17 cellular contexts compared by ENCODE assay signal in genomic region chr5:163385824-163386223, GRCh38. TPM values are rescaled to one million over a fixed set of nuclear protein-coding genes. Genes with fewer than 3 reads are reported as not detected.
DNase-seq lines count a peak whose midpoint lies in the region; ATAC-seq and TF ChIP-seq lines count a peak whose summit lies in the region.
"Had no signal": no experiment of that assay in that cellular context is flagged by ENCODE, and none has a peak within 500 bp of the region (broad histone marks: within the 10 kb centered on the region; RNA-seq: fewer than 3 reads in every experiment).

No MANE protein-coding gene starts in this region.

- peak; percentile 29 for DNase-seq in NCI-H82 (lab: John Stamatoyannopoulos, UW)
- no peak for DNase-seq in NCI-H82 treated with DMSO at 0.1 percent for 48 hours (lab: John Stamatoyannopoulos, UW; ENCODE audit: unreplicated experiment)
- no peak for DNase-seq in SK-N-MC (ENCODE audit: low read depth, low spot score)
- DNase-seq in dorsolateral prefrontal cortex, result no peak
- no peak for DNase-seq in smooth muscle cell (lab: John Stamatoyannopoulos, UW; ENCODE audit: unreplicated experiment)
- DNase-seq in middle frontal gyrus (ENCODE audit: extremely low spot score, low spot score), result no peak
- DNase-seq in GM10266 (ENCODE audit: extremely low spot score), result no peak
- DNase-seq: 8988T; Calu3; CD8-positive, alpha-beta T cell; DMS79 treated with DMSO at 0.1 percent for 48 hours; IMR-90 had no signal

- no peaks in the 10 kb centered on the region for H3K79me2 ChIP-seq in smooth muscle cell (ENCODE audit: low read depth)

- no peaks in the 10 kb centered on the region for H4K20me1 ChIP-seq in smooth muscle cell (ENCODE audit: low read depth)
- H4K20me1 ChIP-seq: BLaER1 treated with 17β-estradiol and CSF1 and Interleukin-3, amounts not matched to agents 10 nM and 100 nM had no signal

- intact Hi-C loops in dorsolateral prefrontal cortex (cut with DNase I), result no loop called here

- H3K27me3 ChIP-seq in dorsolateral prefrontal cortex (no peaks in the 10 kb centered on the region), smooth muscle cell (ENCODE audit: low read depth) (no peaks in the 10 kb centered on the region)
- H3K27me3 ChIP-seq: BLaER1 treated with 17β-estradiol and CSF1 and Interleukin-3, amounts not matched to agents 10 nM and 100 nM had no signal

- H3K4me2 ChIP-seq in smooth muscle cell, result no peak overlapping the region
- H3K4me2 ChIP-seq: BLaER1 treated with 17β-estradiol and CSF1 and Interleukin-3, amounts not matched to agents 10 nM and 100 nM had no signal

- TF ChIP-seq CTCF in dorsolateral prefrontal cortex (IDR thresholded peaks at IDR 0.05 in 54 of 56, conservative IDR thresholded peaks at IDR 0.05 in 2 of 56; ENCODE audit: low read depth in 1 of 56, partially characterized antibody in 56 of 56), result no peak
- TF ChIP-seq CTCF in smooth muscle cell (IDR thresholded peaks at IDR 0.05; ENCODE audit: borderline replicate concordance, insufficient read depth, poor library complexity, severe bottlenecking), result no peak
- no peak for TF ChIP-seq CTCF in GM10266 (IDR thresholded peaks at IDR 0.05; ENCODE audit: control insufficient read depth, insufficient read depth, low read depth, missing control alignments)

- peak overlapping the region; percentile 49 for H2AFZ ChIP-seq in smooth muscle cell (ENCODE audit: low read depth)
- H2AFZ ChIP-seq: GM23248 had no signal

- no peaks in the 10 kb centered on the region for H3K36me3 ChIP-seq in SK-N-MC (ENCODE audit: insufficient read depth, low read length)
- H3K36me3 ChIP-seq in smooth muscle cell (ENCODE audit: low read depth), result no peaks in the 10 kb centered on the region
- H3K36me3 ChIP-seq: BLaER1 treated with 17β-estradiol and CSF1 and Interleukin-3, amounts not matched to agents 10 nM and 100 nM; HAP-1 had no signal

- no peak overlapping the region for H3K4me3 ChIP-seq in SK-N-MC
- H3K4me3 ChIP-seq in dorsolateral prefrontal cortex, result no peak overlapping the region
- H3K4me3 ChIP-seq in smooth muscle cell, result no peak overlapping the region
- H3K4me3 ChIP-seq: BLaER1 treated with 17β-estradiol and CSF1 and Interleukin-3, amounts not matched to agents 10 nM and 100 nM; GM23248; HAP-1 had no signal

- 60% methylated on average over 1 of the region's 1 CpG for WGBS in smooth muscle cell (ENCODE audit: low lambda C conversion rate)

- H3F3A ChIP-seq in smooth muscle cell (ENCODE audit: low read depth), result no peaks in the 10 kb centered on the region

- no peaks in the 10 kb centered on the region; the same call in 1 of the 2 replicates for H3K9me3 ChIP-seq in SK-N-MC (ENCODE audit: low read depth, low read length)
- no peaks in the 10 kb centered on the region for H3K9me3 ChIP-seq in smooth muscle cell (replicated peaks; ENCODE audit: low read depth)
- H3K9me3 ChIP-seq: HAP-1 had no signal

- no peaks in the 10 kb centered on the region for H3K4me1 ChIP-seq in smooth muscle cell (ENCODE audit: low read depth)
- H3K4me1 ChIP-seq: BLaER1 treated with 17β-estradiol and CSF1 and Interleukin-3, amounts not matched to agents 10 nM and 100 nM; HAP-1 had no signal

- H3K9ac ChIP-seq in SK-N-MC (ENCODE audit: insufficient read length) (no peak overlapping the region), smooth muscle cell (ENCODE audit: low read depth) (no peak overlapping the region)
- H3K9ac ChIP-seq: BLaER1 treated with 17β-estradiol and CSF1 and Interleukin-3, amounts not matched to agents 10 nM and 100 nM; GM23248 had no signal

- ATAC-seq in GM18519 (IDR thresholded peaks at IDR 0.05; ENCODE audit: low FRiP score, unreplicated experiment), result no peak
- ATAC-seq: CD8-positive, alpha-beta T cell had no signal

- peak overlapping the region; percentile 77 for H3K27ac ChIP-seq in SK-N-MC
- peak overlapping the region in 51 of 59 donors; percentile 1 to 89 (median 68) for H3K27ac ChIP-seq in dorsolateral prefrontal cortex
- H3K27ac ChIP-seq in smooth muscle cell (ENCODE audit: low read depth), result no peak overlapping the region
- H3K27ac ChIP-seq: BLaER1 treated with 17β-estradiol and CSF1 and Interleukin-3, amounts not matched to agents 10 nM and 100 nM; GM23248; HL-60 had no signal

RNA-seq across cellular contexts. Expression of gene CCNG1, which starts 51.6 kb away (rescaled TPM):
- total RNA-seq in dorsolateral prefrontal cortex (10 to 100 TPM; 30.0 to 88.2 (median 49.4) TPM), smooth muscle cell (247 and 293 TPM in 2 replicates)
- polyA plus RNA-seq in smooth muscle cell, result 101 and 114 TPM in 2 replicates
